ENCODE assay signal across 8 cellular contexts in genomic region chr4:89509708-89510269, GRCh38.
DNase-seq lines count a peak whose midpoint lies in the region; ATAC-seq and TF ChIP-seq lines count a peak whose summit lies in the region.

No MANE protein-coding gene starts in this region.

- no peaks in the 10 kb centered on the region for H3K9me3 Mint-ChIP-seq in central memory CD8-positive, alpha-beta T cell
- peaks cover 3% of the 10 kb centered on the region for H3K9me3 Mint-ChIP-seq in chondrocyte (ENCODE audit: low read depth)

- no peak for TF ChIP-seq CTCF in GM10248 (IDR thresholded peaks at IDR 0.05; ENCODE audit: control extremely low read depth, extremely low read depth, low read depth, missing control alignments)
- TF ChIP-seq CTCF in chondrocyte (IDR thresholded peaks at IDR 0.05) = no peak

- H3K36me3 Mint-ChIP-seq in central memory CD8-positive, alpha-beta T cell (ENCODE audit: insufficient read depth) = no peaks in the 10 kb centered on the region
- no peaks in the 10 kb centered on the region for H3K36me3 Mint-ChIP-seq in chondrocyte (ENCODE audit: low read depth)

- CTCF ChIA-PET in GM10248 (lab: Yijun Ruan, JAX) (no interaction called here), HEK293T (lab: Yijun Ruan, JAX) (no interaction called here)

- peak overlapping the region; percentile 67 for H3K4me3 Mint-ChIP-seq in central memory CD8-positive, alpha-beta T cell
- H3K4me3 Mint-ChIP-seq in chondrocyte (ENCODE audit: unreplicated experiment) = no peak overlapping the region

- H3K4me1 Mint-ChIP-seq in central memory CD8-positive, alpha-beta T cell = peaks cover 22% of the 10 kb centered on the region
- H3K4me1 Mint-ChIP-seq in chondrocyte (ENCODE audit: low read depth) = no peaks in the 10 kb centered on the region

- no peak overlapping the region for H3K27ac Mint-ChIP-seq in central memory CD8-positive, alpha-beta T cell (ENCODE audit: low read depth)
- no peak overlapping the region for H3K27ac Mint-ChIP-seq in chondrocyte (ENCODE audit: unreplicated experiment)

- H3K27me3 Mint-ChIP-seq in central memory CD8-positive, alpha-beta T cell = peaks cover under 1% of the 10 kb centered on the region
- peaks cover 10% of the 10 kb centered on the region for H3K27me3 Mint-ChIP-seq in chondrocyte (ENCODE audit: low read depth)

- ATAC-seq in GM19455 (IDR thresholded peaks at IDR 0.05; ENCODE audit: unreplicated experiment) = peak; percentile 98
- peak; percentile 100 for ATAC-seq in HG03354 (IDR thresholded peaks at IDR 0.05; ENCODE audit: poor library complexity, severe bottlenecking, unreplicated experiment)
- ATAC-seq in central memory CD8-positive, alpha-beta T cell (replicated peaks; ENCODE audit: extremely low read depth, poor library complexity, severe bottlenecking) = peak; percentile 94

- peak; percentile 35 for DNase-seq in GM10248 (ENCODE audit: extremely low spot score)
- no peak for DNase-seq in central memory CD8-positive, alpha-beta T cell (ENCODE audit: low spot score in 2 of 2)
- DNase-seq in NCI-H1694 treated with DMSO at 0.1 percent for 48 hours (lab: John Stamatoyannopoulos, UW) = no peak
- DNase-seq in activated gamma-delta T cell (lab: John Stamatoyannopoulos, UW) = no peak
- DNase-seq in HEK293T (ENCODE audit: extremely low spot score) = no peak
- DNase-seq in chondrocyte (ENCODE audit: low spot score) = no peak

- POLR2A ChIA-PET in GM10248 (lab: Yijun Ruan, JAX) = no interaction called here
- POLR2A ChIA-PET in HEK293T (lab: Yijun Ruan, JAX) = no interaction called here

TF ChIP-seq in HEK293T, 16 proteins besides CTCF, POLR2A, EP300 and RAD21:
- TF ChIP-seq CTBP1 (IDR thresholded peaks at IDR 0.05; ENCODE audit: borderline replicate concordance) (no peak), TARDBP (IDR thresholded peaks at IDR 0.05) (no peak), HDGF (IDR thresholded peaks at IDR 0.05; ENCODE audit: borderline replicate concordance) (no peak), FOXK2 (IDR thresholded peaks at IDR 0.05) (no peak), L3MBTL2 (conservative IDR thresholded peaks at IDR 0.05) (no peak)
